ENCODE assay signal across 8 cellular contexts in genomic region chr12:131928080-131928764, GRCh38. TPM values are rescaled to one million over a fixed set of nuclear protein-coding genes. Genes with fewer than 3 reads are reported as not detected.
DNase-seq lines count a peak whose midpoint lies in the region; ATAC-seq, FAIRE-seq and TF ChIP-seq lines count a peak whose summit lies in the region.

No MANE protein-coding gene starts in this region.

- TF ChIP-seq EP300 in A549 (IDR thresholded peaks at IDR 0.05) = no peak

- H3K9me3 ChIP-seq in A549 (no peaks in the 10 kb centered on the region), OCI-LY1 (ENCODE audit: low read length) (no peaks in the 10 kb centered on the region), muscle layer of duodenum (ENCODE audit: control insufficient read depth in 1 of 2, low read length in 2 of 2) (no peaks in the 10 kb centered on the region)

- TF ChIP-seq POLR2A in A549 (IDR thresholded peaks at IDR 0.05; ENCODE audit: low read length) = no peak

- WGBS in A549 (ENCODE audit: missing lambda C conversion rate) = 24% methylated on average over 37 of the region's 37 CpGs

- ATAC-seq in A549 (peak; percentile 6 to 49; a peak in 5 of 6 replicates), GM19328 (IDR thresholded peaks at IDR 0.05; ENCODE audit: unreplicated experiment) (peak; percentile 1), HG03139 (IDR thresholded peaks at IDR 0.05; ENCODE audit: unreplicated experiment) (no peak)

- no peak for FAIRE-seq in A549 (lab: Jason Lieb, UNC)
- no peak for FAIRE-seq in HTR-8/SVneo (lab: Jason Lieb, UNC)

- H3K4me2 ChIP-seq in A549 = peak overlapping the region; percentile 77
- peak overlapping the region; percentile 57 for H3K4me2 ChIP-seq in OCI-LY1 (ENCODE audit: low read length)

- H2AFZ ChIP-seq in OCI-LY1 (ENCODE audit: low read length) = no peak overlapping the region

- H3K9ac ChIP-seq in OCI-LY1 (ENCODE audit: low read length) = peak overlapping the region; percentile 52

- no peak for TF ChIP-seq RAD21 in A549 (conservative IDR thresholded peaks at IDR 0.05 in 1 of 2, IDR thresholded peaks at IDR 0.05 in 1 of 2)

- H3K9me2 ChIP-seq in OCI-LY1 (ENCODE audit: low read depth, low read length) = no peaks in the 10 kb centered on the region

- peak in 1 of 2 experiments; percentile 46 for DNase-seq in A549 (ENCODE audit: low read depth in 1 of 2, low spot score in 1 of 2)
- DNase-seq in dorsolateral prefrontal cortex = no peak
- no peak for DNase-seq in HTR-8/SVneo (ENCODE audit: insufficient read length, low spot score)
- DNase-seq in activated effector memory CD4-positive, alpha-beta T cell treated with Interleukin-2 at 50 U/mL for 16 hours = no peak

- no peaks in the 10 kb centered on the region; the same call in 1 of the 2 replicates for H3K27me3 ChIP-seq in OCI-LY1 (ENCODE audit: insufficient read depth, low read length)
- H3K27me3 ChIP-seq in dorsolateral prefrontal cortex = no peaks in the 10 kb centered on the region
- H3K27me3 ChIP-seq in muscle layer of duodenum (ENCODE audit: low read depth, low read length) = no peaks in the 10 kb centered on the region

- no peaks in the 10 kb centered on the region for H3F3A ChIP-seq in OCI-LY1 (ENCODE audit: insufficient read depth, low read length)

- H3K4me3 ChIP-seq in A549 (peak overlapping the region; percentile 78), OCI-LY1 (ENCODE audit: low read depth, low read length, poor library complexity, severe bottlenecking) (peak overlapping the region; percentile 57), dorsolateral prefrontal cortex (peak overlapping the region; percentile 64 to 95 (median 85)), muscle layer of duodenum (ENCODE audit: low read depth in 1 of 2, low read length in 2 of 2) (peak overlapping the region; percentile 37 to 90)

- H3K79me2 ChIP-seq in OCI-LY1 (ENCODE audit: insufficient read depth, low read length) = peaks cover 8% of the 10 kb centered on the region; the same call in 1 of the 2 replicates

- intact Hi-C loops in dorsolateral prefrontal cortex (cut with DNase I) = loop anchor here (2.0 to 10.0 kb wide), 2 partner anchors 31 to 217 kb away; partner anchors contain the start of genes DDX51 (in 1 of the 2) and NOC4L (in 1 of the 2)

- H3K4me1 ChIP-seq in A549 (peaks cover 29% of the 10 kb centered on the region), OCI-LY1 (ENCODE audit: insufficient read depth, low read length, severe bottlenecking) (peaks cover 26% of the 10 kb centered on the region), muscle layer of duodenum (ENCODE audit: control insufficient read depth in 1 of 2, insufficient read depth in 2 of 2, low read length in 2 of 2) (peaks cover 0 to 10% of the 10 kb centered on the region in 2 donors)

- H3K27ac ChIP-seq in A549 = peak overlapping the region; percentile 98 to 99
- no peak overlapping the region for H3K27ac ChIP-seq in OCI-LY1 (ENCODE audit: low read depth, low read length, poor library complexity, severe bottlenecking)
- peak overlapping the region in 55 of 59 donors; percentile 20 to 92 (median 80) for H3K27ac ChIP-seq in dorsolateral prefrontal cortex
- no peak overlapping the region for H3K27ac ChIP-seq in muscle layer of duodenum (ENCODE audit: low read length)

- CTCF ChIA-PET in A549 (lab: Yijun Ruan, JAX) = interaction anchor here (1.1 to 5.6 kb wide), 3 partner anchors 16 to 77 kb away, joined by 3 to 24 read pairs (median 3); no protein-coding TSS in a partner anchor

- H3K36me3 ChIP-seq in OCI-LY1 (ENCODE audit: insufficient read depth, low read length) = peaks cover 23% of the 10 kb centered on the region
- H3K36me3 ChIP-seq in muscle layer of duodenum (ENCODE audit: control insufficient read depth in 1 of 2, insufficient read depth in 2 of 2, low read length in 2 of 2) = peaks cover 12 to 14% of the 10 kb centered on the region in 2 donors

- POLR2A ChIA-PET in A549 (lab: Yijun Ruan, JAX) = interaction anchor here (0.6 to 1.9 kb wide), 9 partner anchors 8 to 92 kb away, joined by 3 to 8 read pairs (median 4); no protein-coding TSS in a partner anchor

- H4K20me1 ChIP-seq in OCI-LY1 (ENCODE audit: insufficient read depth, low read length) = no peaks in the 10 kb centered on the region

- TF ChIP-seq CTCF in A549 (IDR thresholded peaks at IDR 0.05) (no peak), OCI-LY1 (IDR thresholded peaks at IDR 0.05; ENCODE audit: low read length) (no peak), dorsolateral prefrontal cortex (IDR thresholded peaks at IDR 0.05 in 54 of 56, conservative IDR thresholded peaks at IDR 0.05 in 2 of 56; ENCODE audit: low read depth in 1 of 56, partially characterized antibody in 56 of 56) (no peak)

TF ChIP-seq in A549, 52 proteins besides CTCF, POLR2A, EP300 and RAD21:
- no peak for TF ChIP-seq EHMT2 (IDR thresholded peaks at IDR 0.05; ENCODE audit: low read depth)
- no peak for TF ChIP-seq BCL3 (IDR thresholded peaks at IDR 0.05)
- TF ChIP-seq TP53 (CRISPR knock-in tag; IDR thresholded peaks at IDR 0.05) = no peak
- no peak for TF ChIP-seq HOXB13 (CRISPR knock-in tag; IDR thresholded peaks at IDR 0.05; ENCODE audit: low read depth)
- no peak for TF ChIP-seq CHD4 (IDR thresholded peaks at IDR 0.05; ENCODE audit: borderline replicate concordance)
- TF ChIP-seq MAX (IDR thresholded peaks at IDR 0.05) = no peak
- TF ChIP-seq ATOH8 (CRISPR knock-in tag; IDR thresholded peaks at IDR 0.05; ENCODE audit: low read depth) = no peak
- no peak for TF ChIP-seq RARB (CRISPR knock-in tag; IDR thresholded peaks at IDR 0.05)
- TF ChIP-seq POLR2AphosphoS2 (conservative IDR thresholded peaks at IDR 0.05; ENCODE audit: low read length) = no peak
- TF ChIP-seq FOSL2 (IDR thresholded peaks at IDR 0.05) = no peak
- no peak for TF ChIP-seq FOSL2 (CRISPR knock-in tag; IDR thresholded peaks at IDR 0.05)
- no peak for TF ChIP-seq MYC (IDR thresholded peaks at IDR 0.05; ENCODE audit: borderline replicate concordance, low read length)
- no peak for TF ChIP-seq HOXB5 (CRISPR knock-in tag; IDR thresholded peaks at IDR 0.05)
- no peak for TF ChIP-seq JUNB (IDR thresholded peaks at IDR 0.05)
- no peak for TF ChIP-seq JUN (IDR thresholded peaks at IDR 0.05)
- no peak for TF ChIP-seq FOXS1 (CRISPR knock-in tag; IDR thresholded peaks at IDR 0.05)
- no peak for TF ChIP-seq ZNF302 (CRISPR knock-in tag; IDR thresholded peaks at IDR 0.05)
- TF ChIP-seq ZC3H11A (IDR thresholded peaks at IDR 0.05) = no peak

RNA-seq across cellular contexts. Expression of gene PUS1, which starts 0.9 kb away (rescaled TPM):
- polyA plus RNA-seq in A549 (2011; rRNA removed) (47.9 and 62.8 TPM in 2 replicates), A549 (2017; fragmentation: RNase III; extraction: RNeasy Plus Mini Kit Qiagen cat#74134 plus additional on column Dnase treatment) (50.3 to 55.0 TPM (median 51.1 TPM) in 3 replicates)
- polyA plus RNA-seq in A549 (2012; cell fraction: cytosol; rRNA removed) = 173 and 184 TPM in 2 replicates
- 253 and 289 TPM in 2 replicates for polyA plus RNA-seq in A549 (2012; cell fraction: nucleus; rRNA removed)
- polyA minus RNA-seq in A549 (2011; rRNA and poly(A)+ RNA removed) = 50.5 and 54.5 TPM in 2 replicates
- total RNA-seq in dorsolateral prefrontal cortex = 10 to 100 TPM; 14.3 to 37.0 (median 24.2) TPM

RNA-seq across cellular contexts. Expression of gene EP400, which starts 21.5 kb away (rescaled TPM):
- polyA plus RNA-seq in A549 (2011; rRNA removed) = 9.7 and 18.5 TPM in 2 replicates
- polyA plus RNA-seq in A549 (2012; cell fraction: cytosol; rRNA removed) = 9.4 and 11.5 TPM in 2 replicates
- 35.1 and 46.1 TPM in 2 replicates for polyA plus RNA-seq in A549 (2012; cell fraction: nucleus; rRNA removed)
- 14.9 to 18.0 TPM (median 15.2 TPM) in 3 replicates for polyA plus RNA-seq in A549 (2017; fragmentation: RNase III; extraction: RNeasy Plus Mini Kit Qiagen cat#74134 plus additional on column Dnase treatment)
- polyA minus RNA-seq in A549 (2011; rRNA and poly(A)+ RNA removed) = 21.2 and 25.8 TPM in 2 replicates
- total RNA-seq in dorsolateral prefrontal cortex = 10 to 100 TPM; 52.1 to 79.5 (median 64.6) TPM

RNA-seq across cellular contexts. Expression of gene ULK1, which starts 33.8 kb away (rescaled TPM):
- polyA plus RNA-seq in A549 (2011; rRNA removed) (15.1 and 18.4 TPM in 2 replicates), A549 (2017; fragmentation: RNase III; extraction: RNeasy Plus Mini Kit Qiagen cat#74134 plus additional on column Dnase treatment) (37.7 to 49.2 TPM (median 46.2 TPM) in 3 replicates)
- 43.7 and 65.4 TPM in 2 replicates for polyA plus RNA-seq in A549 (2012; cell fraction: cytosol; rRNA removed)
- 271 and 363 TPM in 2 replicates for polyA plus RNA-seq in A549 (2012; cell fraction: nucleus; rRNA removed)
- polyA minus RNA-seq in A549 (2011; rRNA and poly(A)+ RNA removed) = 13.4 and 13.5 TPM in 2 replicates
- total RNA-seq in dorsolateral prefrontal cortex = 100 to 1,000 TPM in 53 of 120 experiments, 10 to 100 TPM in 67; 43.7 to 169 (median 98.4) TPM

Comparison
In these comparisons a context has a peak if more than half of its experiments do, and no peak if none do; other contexts are left out.
1. H3K27ac ChIP-seq: peak in A549 (2 of 2) and dorsolateral prefrontal cortex (55 of 59); none in OCI-LY1 (single experiment) and muscle layer of duodenum (single experiment).
2. Peak in every context shown above with its lines, with median percentiles within 50 percentile points of each other: H3K4me3 ChIP-seq.